In genomic region chr1:94648225-94649007, GRCh38 we compare ENCODE assay signal across 8 cellular contexts.
DNase-seq lines count a peak whose midpoint lies in the region; ATAC-seq and TF ChIP-seq lines count a peak whose summit lies in the region.

No MANE protein-coding gene starts in this region.

- no peak for TF ChIP-seq POLR2A in tibial nerve (IDR thresholded peaks at IDR 0.05)

- H3K27me3 Mint-ChIP-seq in activated CD4-positive, alpha-beta memory T cell treated with anti-CD3 and anti-CD28 coated beads, Interleukin-2, amount 10 ng/mL, durations not matched to agents 7 days and 5 days: no peaks in the 10 kb centered on the region
- H3K27me3 Mint-ChIP-seq in activated naive CD4-positive, alpha-beta T cell treated with anti-CD3 and anti-CD28 coated beads for 36 hours (ENCODE audit: low read depth): no peaks in the 10 kb centered on the region

- ATAC-seq in lung (ENCODE audit: insufficient read depth, low FRiP score): peak; percentile 48

- DNase-seq in LHCN-M2 (ENCODE audit: low read depth) (peak; percentile 97), colonic mucosa (no peak), lung (ENCODE audit: low spot score) (no peak), tibial nerve (ENCODE audit: low spot score in 2 of 2) (peak; percentile 79 to 86), GM13976 (ENCODE audit: low spot score) (no peak)
- DNase-seq in activated CD4-positive, alpha-beta memory T cell treated with anti-CD3 and anti-CD28 coated beads, Interleukin-2, amount 10 ng/mL, durations not matched to agents 7 days and 5 days: no peak
- DNase-seq in activated naive CD4-positive, alpha-beta T cell treated with anti-CD3 and anti-CD28 coated beads for 36 hours: no peak
- DNase-seq in stimulated activated CD8-positive, alpha-beta memory T cell treated with anti-CD3 and anti-CD28 coated beads, Interleukin-4, amount 100 ng/mL, for 48 hours: no peak

- no peaks in the 10 kb centered on the region for H3K27me3 ChIP-seq in colonic mucosa
- no peaks in the 10 kb centered on the region for H3K27me3 ChIP-seq in lung (ENCODE audit: control insufficient read depth, insufficient read depth)
- H3K27me3 ChIP-seq in tibial nerve: no peaks in the 10 kb centered on the region

- peak; percentile 48 to 90 for TF ChIP-seq EP300 in tibial nerve (IDR thresholded peaks at IDR 0.05)

- H3K4me1 ChIP-seq in colonic mucosa (no peaks in the 10 kb centered on the region), lung (ENCODE audit: control insufficient read depth in 2 of 2, insufficient read depth in 2 of 2, low read length in 2 of 2) (peaks cover 0 to 7% of the 10 kb centered on the region in 2 donors), tibial nerve (peaks cover 0 to 15% (median 7%) of the 10 kb centered on the region in 4 donors)

- no peak overlapping the region for H3K9ac ChIP-seq in colonic mucosa (ENCODE audit: low read depth in 2 of 2, low read length in 2 of 2)

- POLR2A ChIA-PET in activated CD4-positive, alpha-beta memory T cell treated with anti-CD3 and anti-CD28 coated beads, Interleukin-2, amount 10 ng/mL, durations not matched to agents 7 days and 5 days (lab: Charles Lee): no interaction called here

- H3K4me3 ChIP-seq in colonic mucosa: no peak overlapping the region
- no peak overlapping the region for H3K4me3 ChIP-seq in lung
- no peak overlapping the region for H3K4me3 ChIP-seq in tibial nerve

- no peaks in the 10 kb centered on the region for H3K36me3 Mint-ChIP-seq in activated CD4-positive, alpha-beta memory T cell treated with anti-CD3 and anti-CD28 coated beads, Interleukin-2, amount 10 ng/mL, durations not matched to agents 7 days and 5 days (ENCODE audit: low read depth)
- H3K36me3 Mint-ChIP-seq in activated naive CD4-positive, alpha-beta T cell treated with anti-CD3 and anti-CD28 coated beads for 36 hours (ENCODE audit: low read depth): no peaks in the 10 kb centered on the region

- H3K9me3 ChIP-seq in colonic mucosa: no peaks in the 10 kb centered on the region
- H3K9me3 ChIP-seq in lung (ENCODE audit: control insufficient read depth in 2 of 2, insufficient read depth in 1 of 2, low read length in 1 of 2): no peaks in the 10 kb centered on the region
- H3K9me3 ChIP-seq in tibial nerve: no peaks in the 10 kb centered on the region

- CTCF ChIA-PET in activated CD4-positive, alpha-beta memory T cell treated with anti-CD3 and anti-CD28 coated beads, Interleukin-2, amount 10 ng/mL, durations not matched to agents 7 days and 5 days (lab: Charles Lee): no interaction called here
- CTCF ChIA-PET in activated naive CD4-positive, alpha-beta T cell treated with anti-CD3 and anti-CD28 coated beads for 36 hours (lab: Charles Lee): no interaction called here

- no peak overlapping the region for H3K27ac Mint-ChIP-seq in activated CD4-positive, alpha-beta memory T cell treated with anti-CD3 and anti-CD28 coated beads, Interleukin-2, amount 10 ng/mL, durations not matched to agents 7 days and 5 days
- no peak overlapping the region for H3K27ac Mint-ChIP-seq in activated naive CD4-positive, alpha-beta T cell treated with anti-CD3 and anti-CD28 coated beads for 36 hours

- no peaks in the 10 kb centered on the region for H3K4me1 Mint-ChIP-seq in activated CD4-positive, alpha-beta memory T cell treated with anti-CD3 and anti-CD28 coated beads, Interleukin-2, amount 10 ng/mL, durations not matched to agents 7 days and 5 days
- no peaks in the 10 kb centered on the region for H3K4me1 Mint-ChIP-seq in activated naive CD4-positive, alpha-beta T cell treated with anti-CD3 and anti-CD28 coated beads for 36 hours (ENCODE audit: low read depth)

- no peak overlapping the region for H3K4me3 Mint-ChIP-seq in activated CD4-positive, alpha-beta memory T cell treated with anti-CD3 and anti-CD28 coated beads, Interleukin-2, amount 10 ng/mL, durations not matched to agents 7 days and 5 days
- no peak overlapping the region for H3K4me3 Mint-ChIP-seq in activated naive CD4-positive, alpha-beta T cell treated with anti-CD3 and anti-CD28 coated beads for 36 hours

- in situ Hi-C loops in GM13976 (cut with MboI; ENCODE audit: low sequenced_read_pairs, unreplicated experiment): no loop called here

- TF ChIP-seq CTCF in colonic mucosa (IDR thresholded peaks at IDR 0.05) (no peak), lung (IDR thresholded peaks at IDR 0.05; ENCODE audit: control extremely low read depth, extremely low read depth) (no peak), tibial nerve (IDR thresholded peaks at IDR 0.05) (no peak), GM13976 (IDR thresholded peaks at IDR 0.05; ENCODE audit: borderline replicate concordance, control extremely low read depth, extremely low read depth, insufficient read depth, missing control alignments) (no peak)

- intact Hi-C loops in colonic mucosa (cut with DNase I): no loop called here
- intact Hi-C loops in activated naive CD4-positive, alpha-beta T cell treated with anti-CD3 and anti-CD28 coated beads for 36 hours (cut with micrococcal nuclease): no loop called here

- H3K36me3 ChIP-seq in colonic mucosa (no peaks in the 10 kb centered on the region), lung (ENCODE audit: control insufficient read depth in 2 of 2, insufficient read depth in 2 of 2, low read length in 2 of 2) (no peaks in the 10 kb centered on the region), tibial nerve (no peaks in the 10 kb centered on the region)

- peak overlapping the region; percentile 21 for H3K27ac ChIP-seq in colonic mucosa
- H3K27ac ChIP-seq in lung (ENCODE audit: low read depth in 1 of 2, low read length in 1 of 2): no peak overlapping the region
- peak overlapping the region; percentile 53 to 84 (median 68) for H3K27ac ChIP-seq in tibial nerve

- no peaks in the 10 kb centered on the region for H3K9me3 Mint-ChIP-seq in activated CD4-positive, alpha-beta memory T cell treated with anti-CD3 and anti-CD28 coated beads, Interleukin-2, amount 10 ng/mL, durations not matched to agents 7 days and 5 days
- H3K9me3 Mint-ChIP-seq in activated naive CD4-positive, alpha-beta T cell treated with anti-CD3 and anti-CD28 coated beads for 36 hours: no peaks in the 10 kb centered on the region

- 70 to 78% methylated on average over 14 of the region's 14 CpGs for WGBS in lung, 2 donors
- 25 to 36% methylated on average over 14 of the region's 14 CpGs for WGBS in tibial nerve, 2 donors

Comparison
In these comparisons a context has a peak if more than half of its experiments do, and no peak if none do; other contexts are left out.
1. DNase-seq: peak in LHCN-M2 (single experiment) and tibial nerve (2 of 2); none in colonic mucosa (single experiment), lung (single experiment), activated CD4-positive, alpha-beta memory T cell treated with anti-CD3 and anti-CD28 coated beads, Interleukin-2, amount 10 ng/mL, durations not matched to agents 7 days and 5 days (single experiment), activated naive CD4-positive, alpha-beta T cell treated with anti-CD3 and anti-CD28 coated beads for 36 hours (single experiment), GM13976 (single experiment) and stimulated activated CD8-positive, alpha-beta memory T cell treated with anti-CD3 and anti-CD28 coated beads, Interleukin-4, amount 100 ng/mL, for 48 hours (single experiment).
2. H3K27ac ChIP-seq: peak in colonic mucosa (single experiment) and tibial nerve (4 of 4); none in lung (0 of 2).